2 cellular contexts compared by ENCODE assay signal in genomic region chrX:7083021-7083420, GRCh38.
TF ChIP-seq lines count a peak whose summit lies in the region.

No MANE protein-coding gene starts in this region.

TF ChIP-seq in GM12878, 131 proteins besides CTCF, POLR2A, EP300 and RAD21:
- no peak for TF ChIP-seq ZBTB11 (CRISPR knock-in tag; IDR thresholded peaks at IDR 0.05)
- TF ChIP-seq HDAC6 (IDR thresholded peaks at IDR 0.05; ENCODE audit: unreplicated experiment), result no peak
- TF ChIP-seq HDGF (IDR thresholded peaks at IDR 0.05), result no peak
- no peak for TF ChIP-seq ATF2 (IDR thresholded peaks at IDR 0.05; ENCODE audit: low read length)
- TF ChIP-seq, protein P1, sequence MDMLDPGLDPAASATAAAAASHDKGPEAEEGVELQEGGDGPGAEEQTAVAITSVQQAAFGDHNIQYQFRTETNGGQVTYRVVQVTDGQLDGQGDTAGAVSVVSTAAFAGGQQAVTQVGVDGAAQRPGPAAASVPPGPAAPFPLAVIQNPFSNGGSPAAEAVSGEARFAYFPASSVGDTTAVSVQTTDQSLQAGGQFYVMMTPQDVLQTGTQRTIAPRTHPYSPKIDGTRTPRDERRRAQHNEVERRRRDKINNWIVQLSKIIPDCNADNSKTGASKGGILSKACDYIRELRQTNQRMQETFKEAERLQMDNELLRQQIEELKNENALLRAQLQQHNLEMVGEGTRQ (IDR thresholded peaks at IDR 0.05; ENCODE audit: borderline replicate concordance, low read depth, low read length), result no peak

TF ChIP-seq in WTC11, 78 proteins besides CTCF, POLR2A, EP300 and RAD21 (continued from another document):
- TF ChIP-seq, protein P2, sequence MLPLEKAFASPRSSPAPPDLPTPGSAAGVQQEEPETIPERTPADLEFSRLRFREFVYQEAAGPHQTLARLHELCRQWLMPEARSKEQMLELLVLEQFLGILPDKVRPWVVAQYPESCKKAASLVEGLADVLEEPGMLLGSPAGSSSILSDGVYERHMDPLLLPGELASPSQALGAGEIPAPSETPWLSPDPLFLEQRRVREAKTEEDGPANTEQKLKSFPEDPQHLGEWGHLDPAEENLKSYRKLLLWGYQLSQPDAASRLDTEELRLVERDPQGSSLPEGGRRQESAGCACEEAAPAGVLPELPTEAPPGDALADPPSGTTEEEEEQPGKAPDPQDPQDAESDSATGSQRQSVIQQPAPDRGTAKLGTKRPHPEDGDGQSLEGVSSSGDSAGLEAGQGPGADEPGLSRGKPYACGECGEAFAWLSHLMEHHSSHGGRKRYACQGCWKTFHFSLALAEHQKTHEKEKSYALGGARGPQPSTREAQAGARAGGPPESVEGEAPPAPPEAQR (CRISPR knock-in tag; IDR thresholded peaks at IDR 0.05), result no peak
- TF ChIP-seq PRRX2 (CRISPR knock-in tag; IDR thresholded peaks at IDR 0.05) (no peak), PREB (CRISPR knock-in tag; IDR thresholded peaks at IDR 0.05; ENCODE audit: borderline replicate concordance) (no peak), JAZF1 (CRISPR knock-in tag; IDR thresholded peaks at IDR 0.05) (no peak)
